13 cellular contexts compared by ENCODE assay signal in the genomic region with DNA sequence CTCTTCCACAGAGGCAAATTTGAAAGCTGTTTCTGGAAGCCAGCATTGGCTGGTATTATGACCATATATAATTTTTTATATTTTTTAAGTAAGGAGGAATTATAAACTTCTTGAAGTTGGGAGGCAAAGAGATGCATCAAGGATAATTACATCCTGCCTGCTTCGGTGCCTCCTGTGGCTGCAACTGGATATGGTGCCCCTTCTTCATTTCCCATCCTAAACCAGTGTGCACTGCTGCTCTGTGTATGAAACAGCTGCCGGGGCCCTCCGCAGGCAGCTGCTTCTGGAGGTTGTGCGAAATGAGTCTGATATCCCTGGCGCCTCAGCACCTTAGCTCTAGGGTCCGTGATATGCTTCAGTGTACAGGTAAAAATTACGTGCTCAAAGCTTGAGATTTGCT.
DNase-seq lines count a peak whose midpoint lies in the region; TF ChIP-seq lines count a peak whose summit lies in the region.
"Had no signal": no experiment of that assay in that cellular context is flagged by ENCODE, and none has a peak within 500 bp of the region (broad histone marks: within the 10 kb centered on the region; RNA-seq: fewer than 3 reads in every experiment).

No MANE protein-coding gene starts in this region.

- peak overlapping the region; percentile 69 for H4K91ac ChIP-seq in trophoblast cell (ENCODE audit: low read depth, low read length)

- peak overlapping the region; percentile 89 for H2BK12ac ChIP-seq in trophoblast cell (ENCODE audit: low read length)

- H3K79me2 ChIP-seq in trophoblast cell (ENCODE audit: control insufficient read depth, insufficient read depth, low read length, poor library complexity) (no peaks in the 10 kb centered on the region), SK-N-SH (ENCODE audit: insufficient read depth) (no peaks in the 10 kb centered on the region)

- H3K4me2 ChIP-seq in trophoblast cell (ENCODE audit: low read length) (no peak overlapping the region), SK-N-SH (no peak overlapping the region)

- H3K14ac ChIP-seq in trophoblast cell (ENCODE audit: low read length): peak overlapping the region; percentile 79

- no peaks in the 10 kb centered on the region for H3F3A ChIP-seq in SK-N-SH (replicated peaks; ENCODE audit: insufficient read depth)

- intact Hi-C loops in ascending aorta (cut with DNase I): no loop called here

- TF ChIP-seq CTCF in endodermal cell (conservative IDR thresholded peaks at IDR 0.05) (peak; percentile 70), ascending aorta (IDR thresholded peaks at IDR 0.05) (no peak), SK-N-SH (IDR thresholded peaks at IDR 0.05) (no peak)

- H3K18ac ChIP-seq in trophoblast cell (ENCODE audit: low read length): peak overlapping the region; percentile 25

- no peaks in the 10 kb centered on the region for H3K36me3 Mint-ChIP-seq in endodermal cell (ENCODE audit: low read depth)
- H3K36me3 Mint-ChIP-seq: activated naive CD8-positive, alpha-beta T cell treated with anti-CD3 and anti-CD28 coated beads for 36 hours; memory B cell had no signal

- TF ChIP-seq RAD21 in SK-N-SH (IDR thresholded peaks at IDR 0.05; ENCODE audit: low read length): no peak

- no peaks in the 10 kb centered on the region for H4K20me1 ChIP-seq in SK-N-SH (ENCODE audit: insufficient read depth)

- no peaks in the 10 kb centered on the region for H3K27me3 Mint-ChIP-seq in endodermal cell (ENCODE audit: insufficient read depth)

- H3K4me1 ChIP-seq in endodermal cell (ENCODE audit: control insufficient read depth, insufficient read depth, low read length) (peaks cover 9% of the 10 kb centered on the region), trophoblast cell (ENCODE audit: control insufficient read depth in 1 of 2, insufficient read depth in 2 of 2, low read length in 2 of 2) (peaks cover 14 to 16% of the 10 kb centered on the region in 2 experiments), ascending aorta (no peaks in the 10 kb centered on the region), SK-N-SH (ENCODE audit: control insufficient read depth in 1 of 2, insufficient read depth in 2 of 2, low read depth in 1 of 2, low read length in 1 of 2) (peaks cover 0 to 2% of the 10 kb centered on the region in 2 experiments; a peak in 2 of 4 replicates)

- WGBS in endodermal cell (ENCODE audit: insufficient coverage in 1 of 2, insufficient read length in 1 of 2), 2 experiments: 92 to 98% methylated on average over 6 to 7 of the region's 7 CpGs
- no CpG with 5 or more reads among the region's 7 CpGs for WGBS in trophoblast cell (ENCODE audit: extremely low coverage, insufficient coverage, insufficient read length)
- WGBS in SK-N-SH (ENCODE audit: low lambda C conversion rate): 95% methylated on average over 7 of the region's 7 CpGs

- peak; percentile 21 for DNase-seq in DMS53 (lab: John Stamatoyannopoulos, UW)
- no peak for DNase-seq in DMS53 treated with DMSO at 0.1 percent for 48 hours (lab: John Stamatoyannopoulos, UW; ENCODE audit: unreplicated experiment)
- DNase-seq in NCI-H2171 (lab: John Stamatoyannopoulos, UW): peak; percentile 42
- peak; percentile 64 for DNase-seq in endodermal cell
- DNase-seq in trophoblast cell: no peak
- DNase-seq in activated naive CD4-positive, alpha-beta T cell treated with Interleukin-2 at 50 U/mL for 16 hours: no peak
- DNase-seq in ascending aorta (ENCODE audit: low spot score in 2 of 2): no peak
- no peak for DNase-seq in SK-N-SH
- DNase-seq: 8988T; activated naive CD8-positive, alpha-beta T cell treated with anti-CD3 and anti-CD28 coated beads for 36 hours; dermis blood vessel endothelial cell; NCI-H1436 had no signal

- H3K36me3 ChIP-seq in endodermal cell (ENCODE audit: control insufficient read depth, insufficient read depth, low read length) (no peaks in the 10 kb centered on the region), trophoblast cell (ENCODE audit: control insufficient read depth in 1 of 2, insufficient read depth in 2 of 2, low read length in 2 of 2) (no peaks in the 10 kb centered on the region), ascending aorta (no peaks in the 10 kb centered on the region), SK-N-SH (replicated peaks in 1 of 2; ENCODE audit: control insufficient read depth in 1 of 2, insufficient read depth in 2 of 2, low read length in 1 of 2) (no peaks in the 10 kb centered on the region)

- H3K79me1 ChIP-seq in trophoblast cell (ENCODE audit: low read length): peaks cover 24% of the 10 kb centered on the region

- no peak for TF ChIP-seq EP300 in SK-N-SH (IDR thresholded peaks at IDR 0.05; ENCODE audit: borderline replicate concordance in 1 of 2, low read depth in 1 of 2, low read length in 1 of 2)

- H3K4me3 ChIP-seq in endodermal cell (ENCODE audit: low read length) (no peak overlapping the region), trophoblast cell (ENCODE audit: low read depth, low read length) (no peak overlapping the region), ascending aorta (no peak overlapping the region), SK-N-SH (ENCODE audit: low read depth in 2 of 2, low read length in 1 of 2) (no peak overlapping the region)

- no peak overlapping the region for H3K23ac ChIP-seq in trophoblast cell (ENCODE audit: low read length)

- no peak overlapping the region for H3K4me3 Mint-ChIP-seq in endodermal cell
- H3K4me3 Mint-ChIP-seq: activated naive CD8-positive, alpha-beta T cell treated with anti-CD3 and anti-CD28 coated beads for 36 hours; memory B cell had no signal

- peak overlapping the region; percentile 52 for H3K4ac ChIP-seq in trophoblast cell (ENCODE audit: low read depth, low read length)

- H3K9ac ChIP-seq in endodermal cell (ENCODE audit: extremely low read depth, low read length, poor library complexity, severe bottlenecking): no peak overlapping the region
- peak overlapping the region; percentile 5 for H3K9ac ChIP-seq in trophoblast cell (ENCODE audit: low read length)
- H3K9ac ChIP-seq in SK-N-SH: no peak overlapping the region

- POLR2A ChIA-PET in SK-N-SH (lab: Yijun Ruan, JAX): no interaction called here

- no peak overlapping the region for H2AK5ac ChIP-seq in trophoblast cell (ENCODE audit: low read length)

- no peaks in the 10 kb centered on the region for H3K9me3 Mint-ChIP-seq in endodermal cell
- H3K9me3 Mint-ChIP-seq: activated naive CD8-positive, alpha-beta T cell treated with anti-CD3 and anti-CD28 coated beads for 36 hours; memory B cell had no signal

- H3K4me1 Mint-ChIP-seq in endodermal cell: peaks cover 28% of the 10 kb centered on the region
- H3K4me1 Mint-ChIP-seq: activated naive CD8-positive, alpha-beta T cell treated with anti-CD3 and anti-CD28 coated beads for 36 hours; memory B cell had no signal

- peak overlapping the region; percentile 54 for H4K8ac ChIP-seq in trophoblast cell (ENCODE audit: low read depth, low read length)

- H3K27me3 ChIP-seq in endodermal cell (ENCODE audit: control insufficient read depth, insufficient read depth, low read length, poor library complexity, severe bottlenecking): no peaks in the 10 kb centered on the region
- H3K27me3 ChIP-seq in trophoblast cell (ENCODE audit: insufficient read depth, low read length): no peaks in the 10 kb centered on the region
- no peaks in the 10 kb centered on the region for H3K27me3 ChIP-seq in ascending aorta
- H3K27me3 ChIP-seq in SK-N-SH (ENCODE audit: insufficient read depth): no peaks in the 10 kb centered on the region

- no peaks in the 10 kb centered on the region for H3K9me2 ChIP-seq in SK-N-SH

- H2BK120ac ChIP-seq in trophoblast cell (ENCODE audit: insufficient read depth, low read length, poor library complexity): peak overlapping the region; percentile 68

- H2BK5ac ChIP-seq in trophoblast cell (ENCODE audit: low read depth, low read length, poor library complexity): peak overlapping the region; percentile 81

- H3K27ac ChIP-seq in endodermal cell (ENCODE audit: low read depth, low read length) (no peak overlapping the region), trophoblast cell (ENCODE audit: low read depth, low read length) (peak overlapping the region; percentile 43), ascending aorta (no peak overlapping the region), SK-N-SH (ENCODE audit: low read depth in 2 of 2, low read length in 1 of 2) (no peak overlapping the region)

- no peak overlapping the region for H4K12ac ChIP-seq in trophoblast cell (ENCODE audit: low read depth, low read length)

- no peak overlapping the region for H3K27ac Mint-ChIP-seq in endodermal cell
- H3K27ac Mint-ChIP-seq: activated naive CD8-positive, alpha-beta T cell treated with anti-CD3 and anti-CD28 coated beads for 36 hours; memory B cell had no signal

- H2AFZ ChIP-seq in trophoblast cell (ENCODE audit: insufficient read depth, low read length, poor library complexity) (no peak overlapping the region), SK-N-SH (ENCODE audit: low read depth) (no peak overlapping the region)

- CTCF ChIA-PET in SK-N-SH (lab: Yijun Ruan, JAX): interaction anchor here (1.4 kb wide), 1 partner anchor 13 kb away, joined by 3 read pairs; no protein-coding TSS in a partner anchor

- H3K9me3 ChIP-seq in endodermal cell (ENCODE audit: control insufficient read depth, low read length) (no peaks in the 10 kb centered on the region), trophoblast cell (ENCODE audit: insufficient read depth, low read depth, low read length) (no peaks in the 10 kb centered on the region), ascending aorta (no peaks in the 10 kb centered on the region), SK-N-SH (no peaks in the 10 kb centered on the region)

TF ChIP-seq in SK-N-SH, 30 proteins besides CTCF, POLR2A, EP300 and RAD21 (continues in another document):
- TF ChIP-seq RCOR1 (IDR thresholded peaks at IDR 0.05; ENCODE audit: low read length) (no peak), IRF3 (IDR thresholded peaks at IDR 0.05; ENCODE audit: low read depth, low read length) (no peak), MXI1 (IDR thresholded peaks at IDR 0.05; ENCODE audit: low read depth, low read length) (no peak)
- TF ChIP-seq, protein P1, sequence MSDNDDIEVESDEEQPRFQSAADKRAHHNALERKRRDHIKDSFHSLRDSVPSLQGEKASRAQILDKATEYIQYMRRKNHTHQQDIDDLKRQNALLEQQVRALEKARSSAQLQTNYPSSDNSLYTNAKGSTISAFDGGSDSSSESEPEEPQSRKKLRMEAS (IDR thresholded peaks at IDR 0.05; ENCODE audit: low read depth): no peak

Comparison
In these comparisons a context has a peak if more than half of its experiments do, and no peak if none do; other contexts are left out.
1. DNase-seq: peak in DMS53 (single experiment), NCI-H2171 (single experiment) and endodermal cell (single experiment); none in DMS53 treated with DMSO at 0.1 percent for 48 hours (single experiment), trophoblast cell (0 of 2), activated naive CD4-positive, alpha-beta T cell treated with Interleukin-2 at 50 U/mL for 16 hours (single experiment), ascending aorta (0 of 2) and SK-N-SH (single experiment).